Comparison of ENCODE assay signal across 25 cellular contexts in the genomic region with DNA sequence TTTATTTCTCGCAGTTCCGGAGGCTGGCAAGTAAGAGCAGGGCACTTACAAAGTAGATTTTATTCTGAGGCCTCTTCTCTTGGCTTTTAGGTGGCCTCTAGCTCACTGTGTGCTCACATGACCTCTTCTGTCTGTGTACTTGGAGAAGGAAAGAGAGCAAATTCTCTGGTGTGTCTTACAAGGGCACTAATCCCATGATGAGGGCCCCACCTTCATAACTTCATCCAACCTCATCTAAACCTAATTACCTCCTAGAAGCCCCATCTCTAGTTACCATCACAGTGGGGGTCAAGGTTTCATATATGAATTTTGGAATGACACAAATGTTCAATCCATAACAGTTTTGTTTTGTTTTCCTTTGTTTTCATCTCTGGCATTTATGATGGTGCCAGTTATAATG.
DNase-seq lines count a peak whose midpoint lies in the region; ATAC-seq and TF ChIP-seq lines count a peak whose summit lies in the region.
"Had no signal": no experiment of that assay in that cellular context is flagged by ENCODE, and none has a peak within 500 bp of the region (broad histone marks: within the 10 kb centered on the region; RNA-seq: fewer than 3 reads in every experiment).

No MANE protein-coding gene starts in this region.

- no peak overlapping the region for H3K9ac ChIP-seq in parathyroid adenoma

- H3K79me2 ChIP-seq in hepatocyte (no peaks in the 10 kb centered on the region), parathyroid adenoma (no peaks in the 10 kb centered on the region), osteoblast (ENCODE audit: insufficient read depth, low read length) (no peaks in the 10 kb centered on the region)

- H3K4me3 ChIP-seq in cardiac muscle cell, result no peak overlapping the region
- no peak overlapping the region for H3K4me3 ChIP-seq in hepatocyte
- no peak overlapping the region for H3K4me3 ChIP-seq in parathyroid adenoma (ENCODE audit: low read depth, low read length)
- H3K4me3 ChIP-seq in osteoblast (ENCODE audit: insufficient read depth, low read length), result no peak overlapping the region
- H3K4me3 ChIP-seq: K562 had no signal

- no peak for TF ChIP-seq CTCF in cardiac muscle cell (IDR thresholded peaks at IDR 0.05; ENCODE audit: low read depth, low read length)
- no peak for TF ChIP-seq CTCF in hepatocyte (IDR thresholded peaks at IDR 0.05; ENCODE audit: poor library complexity)
- no peak for TF ChIP-seq CTCF in parathyroid adenoma (IDR thresholded peaks at IDR 0.05)
- no peak for TF ChIP-seq CTCF in osteoblast (IDR thresholded peaks at IDR 0.05; ENCODE audit: extremely low read depth, low read depth, low read length)

- H3K27me3 ChIP-seq in cardiac muscle cell (no peaks in the 10 kb centered on the region), hepatocyte (no peaks in the 10 kb centered on the region), parathyroid adenoma (ENCODE audit: control insufficient read depth, insufficient read depth, low read length) (no peaks in the 10 kb centered on the region), osteoblast (ENCODE audit: insufficient read depth, low read length) (no peaks in the 10 kb centered on the region)
- H3K27me3 ChIP-seq: BE2C had no signal

- H3K4me2 ChIP-seq in hepatocyte (no peak overlapping the region), parathyroid adenoma (ENCODE audit: low read length) (no peak overlapping the region), osteoblast (ENCODE audit: insufficient read depth, low read length) (no peak overlapping the region)

- peak overlapping the region; percentile 80 for H3K27ac ChIP-seq in cardiac muscle cell
- H3K27ac ChIP-seq in hepatocyte, result peak overlapping the region; percentile 52
- H3K27ac ChIP-seq in parathyroid adenoma, result no peak overlapping the region
- H3K27ac ChIP-seq in osteoblast (ENCODE audit: low read depth, low read length), result no peak overlapping the region
- H3K27ac ChIP-seq: 22Rv1, RWPE1 had no signal

- H3K4me1 ChIP-seq in cardiac muscle cell (ENCODE audit: low read depth) (peaks cover 43% of the 10 kb centered on the region), hepatocyte (ENCODE audit: insufficient read depth) (peaks cover 12% of the 10 kb centered on the region), parathyroid adenoma (peaks cover 9% of the 10 kb centered on the region), osteoblast (ENCODE audit: insufficient read depth, low read length) (no peaks in the 10 kb centered on the region)

- WGBS in hepatocyte (ENCODE audit: low lambda C conversion rate, missing lambda C conversion rate), result 92% methylated on average over 2 of the region's 2 CpGs

- no peaks in the 10 kb centered on the region for H3K9me2 ChIP-seq in hepatocyte (replicated peaks; ENCODE audit: insufficient read depth)

- ATAC-seq in Right ventricle myocardium superior (ENCODE audit: poor library complexity) (no peak), HG02840 (IDR thresholded peaks at IDR 0.05; ENCODE audit: low FRiP score, unreplicated experiment) (no peak)

- no peaks in the 10 kb centered on the region for H4K20me1 ChIP-seq in hepatocyte (ENCODE audit: insufficient read depth, poor library complexity, severe bottlenecking)
- H4K20me1 ChIP-seq in osteoblast (ENCODE audit: insufficient read depth, low read length), result no peaks in the 10 kb centered on the region

- H3K36me3 ChIP-seq in cardiac muscle cell, result no peaks in the 10 kb centered on the region
- no peaks in the 10 kb centered on the region for H3K36me3 ChIP-seq in hepatocyte (replicated peaks; ENCODE audit: insufficient read depth, low read depth)
- no peaks in the 10 kb centered on the region for H3K36me3 ChIP-seq in parathyroid adenoma (ENCODE audit: control insufficient read depth, insufficient read depth, low read length)
- H3K36me3 ChIP-seq in osteoblast (ENCODE audit: insufficient read depth, low read length), result no peaks in the 10 kb centered on the region
- H3K36me3 ChIP-seq: BE2C had no signal

- H2AFZ ChIP-seq in hepatocyte (no peak overlapping the region), parathyroid adenoma (peak overlapping the region; percentile 51), osteoblast (ENCODE audit: low read length) (no peak overlapping the region)

- DNase-seq in cardiac muscle cell (ENCODE audit: low read depth in 1 of 2, low spot score in 1 of 2) (no peak), Right ventricle myocardium superior (no peak), hepatocyte (ENCODE audit: low spot score) (no peak), activated gamma-delta T cell (lab: John Stamatoyannopoulos, UW) (no peak), osteoblast (ENCODE audit: insufficient read length, low spot score, missing footprints) (no peak)
- DNase-seq: ACHN; BE2C; CD8-positive, alpha-beta memory T cell; DMS153; DND-41; Kasumi-1; NCI-H1092 treated with DMSO at 0.1 percent for 48 hours; NCI-H1436; NCI-H187; NCI-H2081 treated with DMSO at 0.1 percent for 48 hours; NCI-H2171; NCI-H226; NCI-H510A; NCI-H69; SHP77 treated with DMSO at 0.1 percent for 48 hours had no signal

- H3K9me3 ChIP-seq in cardiac muscle cell (ENCODE audit: low read depth) (no peaks in the 10 kb centered on the region), hepatocyte (ENCODE audit: low read depth) (no peaks in the 10 kb centered on the region), parathyroid adenoma (ENCODE audit: control insufficient read depth, low read length) (no peaks in the 10 kb centered on the region), osteoblast (ENCODE audit: low read depth, low read length) (no peaks in the 10 kb centered on the region)
- H3K9me3 ChIP-seq: BE2C had no signal

- intact Hi-C loops in Right ventricle myocardium superior (cut with DNase I), result loop anchor here (5.0 to 10.0 kb wide), 3 partner anchors 160 to 483 kb away; no protein-coding TSS in a partner anchor

Comparison
In these comparisons a context has a peak if more than half of its experiments do, and no peak if none do; other contexts are left out.
1. H3K27ac ChIP-seq: peak in cardiac muscle cell (single experiment) and hepatocyte (single experiment); none in parathyroid adenoma (single experiment) and osteoblast (single experiment).